ENCODE assay signal across 10 cellular contexts in the genomic region with DNA sequence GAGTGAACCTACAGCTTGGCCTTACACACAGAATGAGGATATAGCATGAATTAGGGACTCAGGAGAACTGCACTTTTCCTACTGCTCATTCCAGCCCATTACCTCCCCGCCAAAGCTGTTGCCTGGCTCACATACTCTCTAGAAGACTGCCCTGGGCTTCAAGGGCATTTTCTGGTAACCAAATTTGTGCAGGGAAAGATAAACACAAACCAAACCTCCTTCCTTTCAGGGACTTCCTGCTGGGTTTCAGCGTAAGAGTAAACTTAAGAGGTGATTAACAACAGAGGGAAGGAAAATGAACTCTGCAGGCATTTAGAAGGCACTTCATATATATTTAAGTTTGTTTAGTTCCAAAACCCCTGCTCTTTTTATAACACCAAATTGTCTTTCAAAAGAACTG.
DNase-seq lines count a peak whose midpoint lies in the region; ATAC-seq and TF ChIP-seq lines count a peak whose summit lies in the region.
"Had no signal": no experiment of that assay in that cellular context is flagged by ENCODE, and none has a peak within 500 bp of the region (broad histone marks: within the 10 kb centered on the region; RNA-seq: fewer than 3 reads in every experiment).

No MANE protein-coding gene starts in this region.

- peak overlapping the region; percentile 55; the same call in 1 of the 2 replicates for H3K56ac ChIP-seq in IMR-90 (ENCODE audit: extremely low read depth, insufficient read depth, low read length)

- H3K18ac ChIP-seq in IMR-90 (ENCODE audit: low read depth, low read length): peak overlapping the region; percentile 86

- H4K20me1 ChIP-seq in IMR-90 (ENCODE audit: insufficient read depth, low read length): no peaks in the 10 kb centered on the region

- no peak overlapping the region for H2AK9ac ChIP-seq in IMR-90 (replicated peaks; ENCODE audit: low read depth, low read length, poor library complexity)

- H3K23ac ChIP-seq in IMR-90 (ENCODE audit: low read depth, low read length): peak overlapping the region; percentile 81; the same call in 1 of the 2 replicates

- no peak for TF ChIP-seq EP300 in ovary (IDR thresholded peaks at IDR 0.05)

- H3K36me3 ChIP-seq in IMR-90 (ENCODE audit: control insufficient read depth, insufficient read depth, low read length) (peaks cover 7% of the 10 kb centered on the region), ovary (no peaks in the 10 kb centered on the region)

- no CpG with 5 or more reads among the region's 2 CpGs for WGBS in IMR-90 (ENCODE audit: extremely low coverage in 2 of 2, insufficient read length in 1 of 2), 2 experiments
- 10 to 36% (median 15%) methylated on average over 2 of the region's 2 CpGs for WGBS in ovary, 3 donors

- peak; percentile 48 for ATAC-seq in IMR-90 (ENCODE audit: low read depth)
- no peak for ATAC-seq in memory B cell (ENCODE audit: low read depth)
- ATAC-seq: gastroesophageal sphincter had no signal

- H4K5ac ChIP-seq in IMR-90 (ENCODE audit: low read depth, low read length): peak overlapping the region; percentile 50

- peak overlapping the region; percentile 84 for H2BK20ac ChIP-seq in IMR-90 (ENCODE audit: low read depth, low read length)

- peak overlapping the region; percentile 72 for H2AK5ac ChIP-seq in IMR-90 (ENCODE audit: low read depth, low read length)

- TF ChIP-seq CTCF in IMR-90 (conservative IDR thresholded peaks at IDR 0.05; ENCODE audit: low read depth, low read length) (no peak), VCaP (conservative IDR thresholded peaks at IDR 0.05) (no peak), ovary (IDR thresholded peaks at IDR 0.05) (no peak)

- H3K9me3 Mint-ChIP-seq in memory B cell: no peaks in the 10 kb centered on the region

- H3K4me3 ChIP-seq in IMR-90 (ENCODE audit: insufficient read depth, low read depth, low read length) (no peak overlapping the region), ovary (no peak overlapping the region)
- H3K4me3 ChIP-seq: gastroesophageal sphincter had no signal

- no peaks in the 10 kb centered on the region for H3K27me3 ChIP-seq in IMR-90 (ENCODE audit: control insufficient read depth, insufficient read depth, low read length)
- no peaks in the 10 kb centered on the region for H3K27me3 ChIP-seq in ovary
- H3K27me3 ChIP-seq: gastroesophageal sphincter had no signal

- no peak for TF ChIP-seq RAD21 in IMR-90 (IDR thresholded peaks at IDR 0.05; ENCODE audit: low read length)

- peak overlapping the region; percentile 93 for H2BK120ac ChIP-seq in IMR-90 (ENCODE audit: low read depth, low read length)

- H3K4me1 Mint-ChIP-seq in memory B cell: peaks cover 18% of the 10 kb centered on the region

- H3K14ac ChIP-seq in IMR-90 (replicated peaks; ENCODE audit: low read depth, low read length): peak overlapping the region; percentile 66

- dilution Hi-C loops in IMR-90 (cut with HindIII; ENCODE audit: low sequenced_read_pairs, unreplicated experiment): no loop called here

- H3K79me1 ChIP-seq in IMR-90 (ENCODE audit: low read depth in 1 of 2, low read length in 2 of 2): peaks cover 4 to 40% of the 10 kb centered on the region in 2 experiments

- intact Hi-C loops in IMR-90 (cut with micrococcal nuclease): loop anchor here (2.0 to 10.0 kb wide), 2 partner anchors 48 to 216 kb away; no protein-coding TSS in a partner anchor
- intact Hi-C loops in ovary (cut with DNase I): loop anchor here in 1 of 4 donors (10.0 kb wide), 1 partner anchor 84 kb away; no protein-coding TSS in a partner anchor

- H3K27ac Mint-ChIP-seq in memory B cell: peak overlapping the region; percentile 72

- H3K9me3 ChIP-seq in IMR-90 (ENCODE audit: control insufficient read depth, insufficient read depth, low read length): no peaks in the 10 kb centered on the region
- no peaks in the 10 kb centered on the region for H3K9me3 ChIP-seq in ovary
- H3K9me3 ChIP-seq: gastroesophageal sphincter had no signal

- CTCF ChIA-PET in IMR-90 (lab: Yijun Ruan, JAX): interaction anchor here (1.4 kb wide), 1 partner anchor 101 kb away, joined by 4 read pairs; no protein-coding TSS in a partner anchor

- peak overlapping the region; percentile 83 for H3K4ac ChIP-seq in IMR-90 (ENCODE audit: low read depth, low read length)

- peak overlapping the region; percentile 45; the same call in 1 of the 2 replicates for H3K9ac ChIP-seq in IMR-90 (ENCODE audit: low read depth, low read length)

- peak overlapping the region; percentile 75 for H2AFZ ChIP-seq in IMR-90 (replicated peaks; ENCODE audit: low read length, poor library complexity)

- POLR2A ChIA-PET in IMR-90 (lab: Charles Lee; ENCODE audit: unreplicated experiment): no interaction called here

- peak overlapping the region; percentile 24; the same call in 1 of the 2 replicates for H3K4me2 ChIP-seq in IMR-90 (ENCODE audit: low read depth, low read length)

- H2BK5ac ChIP-seq in IMR-90 (ENCODE audit: low read depth, low read length, poor library complexity, severe bottlenecking): peak overlapping the region; percentile 80

- in situ Hi-C loops in IMR-90 (cut with MboI; ENCODE audit: low sequenced_read_pairs): no loop called here

- no TSS peak for BruUV-seq in IMR-90 (replicated peaks; lab: Mats Ljungman, UMichigan)

- peak overlapping the region; percentile 22; the same call in 1 of the 3 replicates for H2BK15ac ChIP-seq in IMR-90 (ENCODE audit: low read depth, low read length)

- TF ChIP-seq POLR2A in IMR-90 (IDR thresholded peaks at IDR 0.05; ENCODE audit: low read depth, low read length): no peak
- TF ChIP-seq POLR2A in ovary (IDR thresholded peaks at IDR 0.05): no peak

- peak overlapping the region; percentile 22 for H3K4me3 Mint-ChIP-seq in memory B cell

- H3K27me3 Mint-ChIP-seq in memory B cell: no peaks in the 10 kb centered on the region

- DNase-seq in ELF-1 (ENCODE audit: low read depth, low spot score) (peak; percentile 64), IMR-90 (peak; percentile 50), memory B cell (ENCODE audit: low spot score in 2 of 2) (no peak), GOT3 (lab: John Stamatoyannopoulos, UW) (no peak), glomerular visceral epithelial cell (ENCODE audit: extremely low spot score) (no peak), NCI-H82 (lab: John Stamatoyannopoulos, UW) (no peak), ovary (no peak)
- DNase-seq: amniotic stem cell had no signal

- H4K8ac ChIP-seq in IMR-90 (ENCODE audit: low read depth in 2 of 2, low read length in 2 of 2): peak overlapping the region; percentile 27 to 79; a peak in 3 of 4 replicates

- H4K91ac ChIP-seq in IMR-90 (ENCODE audit: insufficient read depth, low read depth, low read length): peak overlapping the region; percentile 93

- peak overlapping the region; percentile 76 for H3K27ac ChIP-seq in IMR-90 (ENCODE audit: insufficient read depth, low read length)
- peak overlapping the region; percentile 74 for H3K27ac ChIP-seq in VCaP
- no peak overlapping the region for H3K27ac ChIP-seq in ovary
- H3K27ac ChIP-seq: gastroesophageal sphincter had no signal

- H3K36me3 Mint-ChIP-seq in memory B cell: no peaks in the 10 kb centered on the region

- peaks cover 16% of the 10 kb centered on the region for H3K4me1 ChIP-seq in IMR-90 (ENCODE audit: control insufficient read depth, insufficient read depth, low read length)
- H3K4me1 ChIP-seq in ovary (ENCODE audit: insufficient read depth): no peaks in the 10 kb centered on the region

- peaks cover 15% of the 10 kb centered on the region for H3K9me1 ChIP-seq in IMR-90 (ENCODE audit: insufficient read depth, low read length)

TF ChIP-seq in IMR-90, 13 proteins besides CTCF, POLR2A, EP300 and RAD21:
- TF ChIP-seq RFX5 (IDR thresholded peaks at IDR 0.05; ENCODE audit: low read depth, low read length) (no peak), FOS (IDR thresholded peaks at IDR 0.05; ENCODE audit: low read depth, low read length) (no peak), MAZ (IDR thresholded peaks at IDR 0.05; ENCODE audit: borderline replicate concordance, low read depth, low read length) (no peak), MAFK (IDR thresholded peaks at IDR 0.05; ENCODE audit: low read depth, low read length) (no peak), SMC3 (IDR thresholded peaks at IDR 0.05; ENCODE audit: low read depth, low read length) (no peak), MXI1 (IDR thresholded peaks at IDR 0.05; ENCODE audit: borderline replicate concordance, low read depth, low read length) (no peak), BHLHE40 (IDR thresholded peaks at IDR 0.05; ENCODE audit: low read depth, low read length) (no peak), CHD1 (IDR thresholded peaks at IDR 0.05; ENCODE audit: low read depth, low read length) (no peak), RCOR1 (IDR thresholded peaks at IDR 0.05; ENCODE audit: insufficient replicate concordance, low read length) (no peak), NFE2L2 (IDR thresholded peaks at IDR 0.05; ENCODE audit: low read depth, low read length) (no peak), CEBPB (IDR thresholded peaks at IDR 0.05; ENCODE audit: low read depth, low read length) (no peak)
- TF ChIP-seq, protein P1, sequence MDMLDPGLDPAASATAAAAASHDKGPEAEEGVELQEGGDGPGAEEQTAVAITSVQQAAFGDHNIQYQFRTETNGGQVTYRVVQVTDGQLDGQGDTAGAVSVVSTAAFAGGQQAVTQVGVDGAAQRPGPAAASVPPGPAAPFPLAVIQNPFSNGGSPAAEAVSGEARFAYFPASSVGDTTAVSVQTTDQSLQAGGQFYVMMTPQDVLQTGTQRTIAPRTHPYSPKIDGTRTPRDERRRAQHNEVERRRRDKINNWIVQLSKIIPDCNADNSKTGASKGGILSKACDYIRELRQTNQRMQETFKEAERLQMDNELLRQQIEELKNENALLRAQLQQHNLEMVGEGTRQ (IDR thresholded peaks at IDR 0.05; ENCODE audit: low read depth, low read length): no peak
- TF ChIP-seq, protein P2, sequence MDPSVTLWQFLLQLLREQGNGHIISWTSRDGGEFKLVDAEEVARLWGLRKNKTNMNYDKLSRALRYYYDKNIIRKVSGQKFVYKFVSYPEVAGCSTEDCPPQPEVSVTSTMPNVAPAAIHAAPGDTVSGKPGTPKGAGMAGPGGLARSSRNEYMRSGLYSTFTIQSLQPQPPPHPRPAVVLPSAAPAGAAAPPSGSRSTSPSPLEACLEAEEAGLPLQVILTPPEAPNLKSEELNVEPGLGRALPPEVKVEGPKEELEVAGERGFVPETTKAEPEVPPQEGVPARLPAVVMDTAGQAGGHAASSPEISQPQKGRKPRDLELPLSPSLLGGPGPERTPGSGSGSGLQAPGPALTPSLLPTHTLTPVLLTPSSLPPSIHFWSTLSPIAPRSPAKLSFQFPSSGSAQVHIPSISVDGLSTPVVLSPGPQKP (IDR thresholded peaks at IDR 0.05; ENCODE audit: borderline replicate concordance, low read depth, low read length): no peak

Comparison
In these comparisons a context has a peak if more than half of its experiments do, and no peak if none do; other contexts are left out.
1. DNase-seq: peak in ELF-1 (single experiment) and IMR-90 (single experiment); none in memory B cell (0 of 2), GOT3 (single experiment), glomerular visceral epithelial cell (single experiment), NCI-H82 (single experiment) and ovary (0 of 5).
2. H3K27ac ChIP-seq: peak in IMR-90 (single experiment) and VCaP (single experiment); none in ovary (0 of 2).